Comparison of ENCODE assay signal across 7 cellular contexts in genomic region chr16:30378236-30379164, GRCh38. TPM values are rescaled to one million over a fixed set of nuclear protein-coding genes. Genes with fewer than 3 reads are reported as not detected.
A peak's percentile ranks its signal among the peaks of the same experiment; 100 is the strongest.
DNase-seq lines count a peak whose midpoint lies in the region; ATAC-seq and TF ChIP-seq lines count a peak whose summit lies in the region.

No MANE protein-coding gene starts in this region.

- H3K9me3 ChIP-seq in ascending aorta: no peaks in the 10 kb centered on the region

- intact Hi-C loops in ascending aorta (cut with DNase I): loop anchor here (1.0 to 10.0 kb wide), 10 partner anchors 8 to 564 kb away; partner anchors contain the start of genes ALDOA, CD2BP2, KCTD13 and PAGR1

- TF ChIP-seq CTCF in ascending aorta (IDR thresholded peaks at IDR 0.05): peak in 2 of 3 experiments; percentile 6 to 28

- H3K4me1 ChIP-seq in ascending aorta: peaks cover 8 to 9% of the 10 kb centered on the region in 2 donors

- ATAC-seq in GM18502 (IDR thresholded peaks at IDR 0.05; ENCODE audit: poor library complexity, unreplicated experiment) (peak; percentile 86), HG02943 (IDR thresholded peaks at IDR 0.05; ENCODE audit: low read depth, unreplicated experiment) (peak; percentile 78)

- H3K27me3 ChIP-seq in ascending aorta: no peaks in the 10 kb centered on the region

- no peaks in the 10 kb centered on the region for H3K36me3 ChIP-seq in ascending aorta

- DNase-seq in NCI-H187 (lab: John Stamatoyannopoulos, UW) (peak; percentile 76 to 90), T-helper 2 cell (peak; percentile 98 to 100 (median 99)), ascending aorta (ENCODE audit: low spot score in 2 of 2) (peak; percentile 96 to 100), hepatic stellate cell (ENCODE audit: low spot score) (peak; percentile 98), renal cortical epithelial cell (ENCODE audit: low read depth) (peak; percentile 85)

- peak overlapping the region; percentile 67 to 88 for H3K4me3 ChIP-seq in ascending aorta

- peak overlapping the region; percentile 99 to 100 for H3K27ac ChIP-seq in ascending aorta

RNA-seq across cellular contexts. Expression of gene SEPTIN1, which starts 3.9 kb away (rescaled TPM):
- total RNA-seq in ascending aorta (not detected), renal cortical epithelial cell (0.25 TPM in 1 of 2 replicates, not detected in the other)

RNA-seq across cellular contexts. Expression of gene MYL11, which starts 3.9 kb away (rescaled TPM):
- total RNA-seq in ascending aorta: not detected
- not detected in 2 replicates for total RNA-seq in renal cortical epithelial cell

RNA-seq across cellular contexts. Expression of gene TBC1D10B, which starts 8.2 kb away (rescaled TPM):
- total RNA-seq in ascending aorta: 20.9 TPM
- 26.9 and 46.8 TPM in 2 replicates for total RNA-seq in renal cortical epithelial cell

RNA-seq across cellular contexts. Expression of gene ZNF48, which starts 16.7 kb away (rescaled TPM):
- total RNA-seq in ascending aorta (25.1 TPM), renal cortical epithelial cell (12.7 and 13.8 TPM in 2 replicates)

RNA-seq across cellular contexts. Expression of gene CD2BP2, which starts 23.4 kb away (rescaled TPM):
- 15.1 TPM for total RNA-seq in ascending aorta
- 36.0 and 40.6 TPM in 2 replicates for total RNA-seq in renal cortical epithelial cell

Comparison
In these comparisons a context has a peak if more than half of its experiments do, and no peak if none do; other contexts are left out.
1. Peak in every context shown above with its lines: DNase-seq, ATAC-seq, H3K4me3 ChIP-seq and H3K27ac ChIP-seq.